Comparison of ENCODE assay signal across 7 cellular contexts in genomic region chr11:62572431-62572830, GRCh38. TPM values are rescaled to one million over a fixed set of nuclear protein-coding genes. Genes with fewer than 3 reads are reported as not detected.
DNase-seq lines count a peak whose midpoint lies in the region; ATAC-seq and TF ChIP-seq lines count a peak whose summit lies in the region.

No MANE protein-coding gene starts in this region.

- H3K27me3 ChIP-seq in HL-60 (ENCODE audit: insufficient read depth, poor library complexity, severe bottlenecking) (no peaks in the 10 kb centered on the region), hepatocyte (no peaks in the 10 kb centered on the region), spleen (replicated peaks in 1 of 7) (no peaks in the 10 kb centered on the region)

- H3K9me3 ChIP-seq in hepatocyte (ENCODE audit: low read depth), result no peaks in the 10 kb centered on the region
- no peaks in the 10 kb centered on the region for H3K9me3 ChIP-seq in spleen

- no peaks in the 10 kb centered on the region for H3K36me3 ChIP-seq in hepatocyte (replicated peaks; ENCODE audit: insufficient read depth, low read depth)
- H3K36me3 ChIP-seq in spleen, result peaks cover 0 to 75% (median 63%) of the 10 kb centered on the region in 6 donors

- peaks cover 31% of the 10 kb centered on the region for H3K4me1 ChIP-seq in hepatocyte (ENCODE audit: insufficient read depth)
- H3K4me1 ChIP-seq in spleen, result peaks cover 36 to 78% (median 57%) of the 10 kb centered on the region in 6 donors

- CTCF ChIA-PET in activated CD8-positive, alpha-beta T cell treated with anti-CD3 and anti-CD28 coated beads, Interleukin-2, amount 10 ng/mL, durations not matched to agents 7 days and 5 days (lab: Charles Lee), result interaction anchor here (0.7 to 6.5 kb wide), 8 partner anchors 14 to 179 kb away, joined by 3 to 49 read pairs (median 22); partner anchors contain the start of gene TUT1

- peaks cover 75% of the 10 kb centered on the region for H3K79me2 ChIP-seq in hepatocyte

- H2AFZ ChIP-seq in hepatocyte, result no peak overlapping the region

- H3K27ac ChIP-seq in HL-60 (replicated peaks) (peak overlapping the region; percentile 85), hepatocyte (no peak overlapping the region), spleen (peak overlapping the region in 5 of 8 donors; percentile 84 to 91 (median 87))

- no peaks in the 10 kb centered on the region for H3K27me3 Mint-ChIP-seq in activated CD8-positive, alpha-beta T cell treated with anti-CD3 and anti-CD28 coated beads, Interleukin-2, amount 10 ng/mL, durations not matched to agents 7 days and 5 days (ENCODE audit: low read depth)

- TF ChIP-seq CTCF in HL-60 (IDR thresholded peaks at IDR 0.05; ENCODE audit: insufficient read depth, low read length), result no peak
- no peak for TF ChIP-seq CTCF in hepatocyte (IDR thresholded peaks at IDR 0.05; ENCODE audit: poor library complexity)
- no peak for TF ChIP-seq CTCF in spleen (IDR thresholded peaks at IDR 0.05 in 8 of 11, conservative IDR thresholded peaks at IDR 0.05 in 3 of 11)

- peak overlapping the region; percentile 97 for H3K27ac Mint-ChIP-seq in activated CD8-positive, alpha-beta T cell treated with anti-CD3 and anti-CD28 coated beads, Interleukin-2, amount 10 ng/mL, durations not matched to agents 7 days and 5 days

- no peaks in the 10 kb centered on the region for H3K9me2 ChIP-seq in hepatocyte (replicated peaks; ENCODE audit: insufficient read depth)

- no peaks in the 10 kb centered on the region for H3K9me3 Mint-ChIP-seq in activated CD8-positive, alpha-beta T cell treated with anti-CD3 and anti-CD28 coated beads, Interleukin-2, amount 10 ng/mL, durations not matched to agents 7 days and 5 days (ENCODE audit: insufficient read depth)

- H3K4me3 ChIP-seq in HL-60 (replicated peaks; ENCODE audit: insufficient read depth, low read length), result peak overlapping the region; percentile 70
- peak overlapping the region; percentile 48 for H3K4me3 ChIP-seq in hepatocyte
- H3K4me3 ChIP-seq in spleen, result peak overlapping the region; percentile 67 to 90 (median 77)

- 72% methylated on average over 12 of the region's 12 CpGs for WGBS in hepatocyte (ENCODE audit: low lambda C conversion rate, missing lambda C conversion rate)
- 69 to 90% (median 75%) methylated on average over 12 of the region's 12 CpGs for WGBS in spleen, 5 donors

- H3K4me1 Mint-ChIP-seq in activated CD8-positive, alpha-beta T cell treated with anti-CD3 and anti-CD28 coated beads, Interleukin-2, amount 10 ng/mL, durations not matched to agents 7 days and 5 days (ENCODE audit: low read depth), result peaks cover 55% of the 10 kb centered on the region

- H3K4me2 ChIP-seq in hepatocyte, result peak overlapping the region; percentile 87

- TF ChIP-seq POLR2A in spleen (IDR thresholded peaks at IDR 0.05), result no peak

- POLR2A ChIA-PET in activated CD8-positive, alpha-beta T cell treated with anti-CD3 and anti-CD28 coated beads, Interleukin-2, amount 10 ng/mL, durations not matched to agents 7 days and 5 days (lab: Charles Lee), result interaction anchor here (0.7 to 3.9 kb wide), 6 partner anchors 15 to 283 kb away, joined by 3 to 58 read pairs (median 4); partner anchors contain the start of genes C11orf98, CSKMT and TUT1

- peak overlapping the region; percentile 99 for H3K4me3 Mint-ChIP-seq in activated CD8-positive, alpha-beta T cell treated with anti-CD3 and anti-CD28 coated beads, Interleukin-2, amount 10 ng/mL, durations not matched to agents 7 days and 5 days

- peaks cover 71% of the 10 kb centered on the region for H3K36me3 Mint-ChIP-seq in activated CD8-positive, alpha-beta T cell treated with anti-CD3 and anti-CD28 coated beads, Interleukin-2, amount 10 ng/mL, durations not matched to agents 7 days and 5 days (ENCODE audit: low read depth)

- H4K20me1 ChIP-seq in hepatocyte (ENCODE audit: insufficient read depth, poor library complexity, severe bottlenecking), result peaks cover 22% of the 10 kb centered on the region

- ATAC-seq in activated CD8-positive, alpha-beta T cell treated with anti-CD3 and anti-CD28 coated beads, Interleukin-2, amount 10 ng/mL, durations not matched to agents 7 days and 5 days, result no peak

- intact Hi-C loops in spleen (cut with DNase I; ENCODE audit: low total_unique reads), result no loop called here

- DNase-seq in HL-60 (ENCODE audit: low read depth in 1 of 2, low spot score in 1 of 2), result no peak
- no peak for DNase-seq in activated CD8-positive, alpha-beta T cell treated with anti-CD3 and anti-CD28 coated beads, Interleukin-2, amount 10 ng/mL, durations not matched to agents 7 days and 5 days
- DNase-seq in hepatocyte (ENCODE audit: low spot score), result no peak
- peak; percentile 68 for DNase-seq in spleen
- no peak for DNase-seq in germinal center (ENCODE audit: low spot score)
- DNase-seq in NCI-H1930 (lab: John Stamatoyannopoulos, UW), result no peak
- no peak for DNase-seq in OCI-M2 (lab: John Stamatoyannopoulos, UW; ENCODE audit: unreplicated experiment)

RNA-seq across cellular contexts. Expression of gene EEF1G, which starts 1.3 kb away (rescaled TPM):
- total RNA-seq in activated CD8-positive, alpha-beta T cell treated with anti-CD3 and anti-CD28 coated beads, Interleukin-2, amount 10 ng/mL, durations not matched to agents 7 days and 5 days, result 1,000 to 10,000 TPM; 1,058 to 1,098 TPM
- total RNA-seq in hepatocyte (1,612 and 1,634 TPM in 2 replicates), spleen (1,000 to 10,000 TPM in 6 of 7 donors, 100 to 1,000 TPM in 1; 989 to 1,475 (median 1,270) TPM)
- polyA plus RNA-seq in hepatocyte (501 and 526 TPM in 2 replicates), spleen (1,000 to 10,000 TPM; 2,364 to 2,501 (median 2,474) TPM)

RNA-seq across cellular contexts. Expression of gene TUT1, which starts 18.9 kb away (rescaled TPM):
- total RNA-seq in activated CD8-positive, alpha-beta T cell treated with anti-CD3 and anti-CD28 coated beads, Interleukin-2, amount 10 ng/mL, durations not matched to agents 7 days and 5 days, result 10 to 100 TPM; 22.2 to 25.0 TPM
- 6.7 and 11.7 TPM in 2 replicates for total RNA-seq in hepatocyte
- polyA plus RNA-seq in hepatocyte, result 14.2 and 16.5 TPM in 2 replicates
- 10 to 100 TPM; 14.4 to 30.9 (median 20.1) TPM for total RNA-seq in spleen
- 10 to 100 TPM; 14.5 to 24.1 (median 16.1) TPM for polyA plus RNA-seq in spleen

RNA-seq across cellular contexts. Expression of gene AHNAK, which starts 25.8 kb away (rescaled TPM):
- total RNA-seq in activated CD8-positive, alpha-beta T cell treated with anti-CD3 and anti-CD28 coated beads, Interleukin-2, amount 10 ng/mL, durations not matched to agents 7 days and 5 days, result 100 to 1,000 TPM; 123 to 129 TPM
- total RNA-seq in hepatocyte, result 218 and 237 TPM in 2 replicates
- polyA plus RNA-seq in hepatocyte, result 38.0 and 47.6 TPM in 2 replicates
- 100 to 1,000 TPM; 168 to 370 (median 289) TPM for total RNA-seq in spleen
- 10 to 100 TPM; 11.8 to 24.0 (median 12.0) TPM for polyA plus RNA-seq in spleen

RNA-seq across cellular contexts. Expression of gene MTA2, which starts 29.2 kb away (rescaled TPM):
- total RNA-seq in activated CD8-positive, alpha-beta T cell treated with anti-CD3 and anti-CD28 coated beads, Interleukin-2, amount 10 ng/mL, durations not matched to agents 7 days and 5 days, result 100 to 1,000 TPM; 249 to 273 TPM
- total RNA-seq in hepatocyte, result 46.8 and 53.1 TPM in 2 replicates
- 17.1 and 25.6 TPM in 2 replicates for polyA plus RNA-seq in hepatocyte
- 100 to 1,000 TPM; 102 to 154 (median 114) TPM for total RNA-seq in spleen
- 10 to 100 TPM; 55.3 to 94.6 (median 58.5) TPM for polyA plus RNA-seq in spleen

RNA-seq across cellular contexts. Expression of gene EML3, which starts 40.1 kb away (rescaled TPM):
- total RNA-seq in activated CD8-positive, alpha-beta T cell treated with anti-CD3 and anti-CD28 coated beads, Interleukin-2, amount 10 ng/mL, durations not matched to agents 7 days and 5 days, result 100 to 1,000 TPM; 120 to 144 TPM
- total RNA-seq in hepatocyte (18.3 and 21.6 TPM in 2 replicates), spleen (100 to 1,000 TPM in 5 of 7 donors, 10 to 100 TPM in 2; 46.7 to 159 (median 116) TPM)
- polyA plus RNA-seq in hepatocyte (22.6 and 51.0 TPM in 2 replicates), spleen (100 to 1,000 TPM in 1 of 3 donors, 10 to 100 TPM in 2; 51.0 to 116 (median 78.6) TPM)
